9 cellular contexts compared by ENCODE assay signal in the genomic region with DNA sequence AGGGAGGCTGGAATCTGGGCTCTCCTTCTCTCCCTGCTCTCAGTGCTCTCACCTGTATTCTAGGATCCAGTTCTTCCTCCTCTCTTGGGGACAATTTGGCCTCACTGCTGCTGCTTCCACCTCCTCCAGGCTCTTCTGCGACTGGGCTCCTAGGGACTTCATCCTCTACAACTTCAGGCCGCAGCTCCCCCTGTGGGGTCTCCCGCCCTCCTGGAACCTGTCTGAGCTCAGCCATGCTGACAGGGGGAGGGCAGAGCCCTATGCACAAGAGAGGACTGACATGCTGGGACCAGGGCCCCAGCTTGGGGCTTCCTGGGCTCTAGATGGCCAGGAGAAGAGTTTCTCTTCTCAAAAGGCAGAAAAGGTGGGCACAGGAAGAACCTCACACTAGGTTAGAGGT. TPM values are rescaled to one million over a fixed set of nuclear protein-coding genes. Genes with fewer than 3 reads are reported as not detected.
DNase-seq lines count a peak whose midpoint lies in the region; ATAC-seq, FAIRE-seq and TF ChIP-seq lines count a peak whose summit lies in the region.
"Had no signal": no experiment of that assay in that cellular context is flagged by ENCODE, and none has a peak within 500 bp of the region (broad histone marks: within the 10 kb centered on the region; RNA-seq: fewer than 3 reads in every experiment).

No MANE protein-coding gene starts in this region.

- no peak for TF ChIP-seq EP300 in esophagus muscularis mucosa (IDR thresholded peaks at IDR 0.05)

- H3K27ac ChIP-seq in DND-41 (ENCODE audit: low read length), result peak overlapping the region; percentile 96
- peak overlapping the region; percentile 90; the same call in 1 of the 2 replicates for H3K27ac ChIP-seq in RWPE1
- peak overlapping the region; percentile 90 to 94 (median 92) for H3K27ac ChIP-seq in esophagus muscularis mucosa (replicated peaks in 1 of 4)
- H3K27ac ChIP-seq in pancreas, result no peak overlapping the region

- H3K79me2 ChIP-seq in DND-41 (ENCODE audit: insufficient read depth, low read length), result peaks cover 58% of the 10 kb centered on the region

- TF ChIP-seq CTCF in DND-41 (IDR thresholded peaks at IDR 0.05; ENCODE audit: borderline replicate concordance, extremely low read depth, low read length, poor library complexity, severe bottlenecking), result no peak
- TF ChIP-seq CTCF in RWPE1 (conservative IDR thresholded peaks at IDR 0.05; ENCODE audit: low read depth), result no peak
- no peak for TF ChIP-seq CTCF in esophagus muscularis mucosa (IDR thresholded peaks at IDR 0.05)
- no peak for TF ChIP-seq CTCF in pancreas (IDR thresholded peaks at IDR 0.05)

- peaks cover 42% of the 10 kb centered on the region for H4K20me1 ChIP-seq in DND-41 (ENCODE audit: insufficient read depth, low read length)

- intact Hi-C loops in esophagus muscularis mucosa (cut with DNase I) (no loop called here), pancreas (cut with DNase I) (no loop called here)

- no peak for TF ChIP-seq POLR2A in esophagus muscularis mucosa (IDR thresholded peaks at IDR 0.05; ENCODE audit: low read depth)

- peak overlapping the region; percentile 73 for H3K4me2 ChIP-seq in DND-41 (ENCODE audit: insufficient read depth, low read length)

- CTCF ChIA-PET in RWPE1 (lab: Yijun Ruan, JAX), result no interaction called here

- no peak for DNase-seq in DND-41
- no peak for DNase-seq in RWPE1 (ENCODE audit: low spot score)
- no peak for DNase-seq in esophagus muscularis mucosa (ENCODE audit: extremely low spot score)
- peak in 1 of 6 donors; percentile 11 for DNase-seq in pancreas
- no peak for DNase-seq in NCI-H187 treated with DMSO at 0.1 percent for 48 hours (lab: John Stamatoyannopoulos, UW)
- no peak for DNase-seq in iPS-NIHi11 (ENCODE audit: low spot score)
- no peak for DNase-seq in activated CD8-positive, alpha-beta memory T cell treated with anti-CD3 and anti-CD28 coated beads for 24 hours

- H3K27me3 ChIP-seq in DND-41 (ENCODE audit: insufficient read depth, low read length, poor library complexity), result no peaks in the 10 kb centered on the region
- no peaks in the 10 kb centered on the region for H3K27me3 ChIP-seq in esophagus muscularis mucosa
- no peaks in the 10 kb centered on the region for H3K27me3 ChIP-seq in pancreas
- H3K27me3 ChIP-seq: adrenal gland had no signal

- ATAC-seq in DND-41 (ENCODE audit: insufficient read depth, low read depth) (no peak), pancreas (no peak)
- ATAC-seq in activated CD4-positive, CD25-positive, alpha-beta regulatory T cell treated with anti-CD3 and anti-CD28 coated beads, Interleukin-2, amount 50 U/mL, for 24 hours, result no peak

- H3K4me1 ChIP-seq in DND-41 (ENCODE audit: insufficient read depth, low read length), result peaks cover 61% of the 10 kb centered on the region
- peaks cover 52 to 65% (median 64%) of the 10 kb centered on the region in 4 donors for H3K4me1 ChIP-seq in esophagus muscularis mucosa
- H3K4me1 ChIP-seq in pancreas, result peaks cover 20 to 37% (median 24%) of the 10 kb centered on the region in 3 donors

- FAIRE-seq in pancreas (lab: Jason Lieb, UNC), result no peak

- peaks cover 50% of the 10 kb centered on the region for H3K36me3 ChIP-seq in DND-41 (ENCODE audit: insufficient read depth, low read length)
- H3K36me3 ChIP-seq in esophagus muscularis mucosa, result peaks cover 0 to 40% (median 15%) of the 10 kb centered on the region in 4 donors
- H3K36me3 ChIP-seq in pancreas, result no peaks in the 10 kb centered on the region

- H3K4me3 ChIP-seq in DND-41 (ENCODE audit: low read depth in 1 of 2, low read length in 2 of 2), result peak overlapping the region; percentile 75 to 98
- H3K4me3 ChIP-seq in esophagus muscularis mucosa, result peak overlapping the region; percentile 68 to 88 (median 82)
- H3K4me3 ChIP-seq in pancreas, result peak overlapping the region; percentile 41 to 79 (median 56)

- no peak overlapping the region for H2AFZ ChIP-seq in DND-41 (ENCODE audit: low read depth, low read length)

- H3K9ac ChIP-seq in DND-41 (ENCODE audit: low read depth, low read length), result peak overlapping the region; percentile 78

- H3K9me3 ChIP-seq in DND-41 (ENCODE audit: insufficient read depth, low read length, severe bottlenecking), result no peaks in the 10 kb centered on the region
- no peaks in the 10 kb centered on the region for H3K9me3 ChIP-seq in esophagus muscularis mucosa
- no peaks in the 10 kb centered on the region for H3K9me3 ChIP-seq in pancreas
- H3K9me3 ChIP-seq: adrenal gland had no signal

- POLR2A ChIA-PET in RWPE1 (lab: Yijun Ruan, JAX; ENCODE audit: low non-redundant PET), result no interaction called here

- WGBS in esophagus muscularis mucosa, result 80% methylated on average over 2 of the region's 3 CpGs
- WGBS in pancreas, 2 donors, result 72 to 77% methylated on average over 3 of the region's 3 CpGs

RNA-seq across cellular contexts. Expression of a gene that starts 1.0 kb away (rescaled TPM):
- 10 to 100 TPM; 19.9 to 36.2 (median 28.3) TPM for total RNA-seq in esophagus muscularis mucosa
- total RNA-seq in pancreas, result 10 to 100 TPM in 1 of 6 donors, 1 to 10 TPM in 5; 6.1 to 15.7 (median 7.6) TPM
- 10 to 100 TPM; 13.6 to 15.8 TPM for polyA plus RNA-seq in pancreas

RNA-seq across cellular contexts. Expression of a gene that starts 13.3 kb away (rescaled TPM):
- total RNA-seq in esophagus muscularis mucosa, result 10 to 100 TPM; 30.3 to 46.4 (median 39.3) TPM
- 10 to 100 TPM; 13.0 to 22.6 (median 15.5) TPM for total RNA-seq in pancreas
- 10 to 100 TPM in 1 of 2 donors, 1 to 10 TPM in 1; 9.7 to 16.0 TPM for polyA plus RNA-seq in pancreas

RNA-seq across cellular contexts. Expression of a gene that starts 34.2 kb away (rescaled TPM):
- total RNA-seq in esophagus muscularis mucosa, result 10 to 100 TPM; 19.4 to 37.3 (median 30.5) TPM
- total RNA-seq in pancreas, result 10 to 100 TPM; 11.9 to 36.5 (median 21.3) TPM
- polyA plus RNA-seq in pancreas, result 100 to 1,000 TPM; 191 to 233 TPM

Comparison
In these comparisons a context has a peak if more than half of its experiments do, and no peak if none do; other contexts are left out.
1. H3K27ac ChIP-seq: peak in DND-41 (single experiment), RWPE1 (single experiment) and esophagus muscularis mucosa (4 of 4); none in pancreas (0 of 4).
2. Peak in every context shown above with its lines, with median percentiles within 50 percentile points of each other: H3K4me3 ChIP-seq.